Comparison of ENCODE assay signal across 1 cellular context in the genomic region with DNA sequence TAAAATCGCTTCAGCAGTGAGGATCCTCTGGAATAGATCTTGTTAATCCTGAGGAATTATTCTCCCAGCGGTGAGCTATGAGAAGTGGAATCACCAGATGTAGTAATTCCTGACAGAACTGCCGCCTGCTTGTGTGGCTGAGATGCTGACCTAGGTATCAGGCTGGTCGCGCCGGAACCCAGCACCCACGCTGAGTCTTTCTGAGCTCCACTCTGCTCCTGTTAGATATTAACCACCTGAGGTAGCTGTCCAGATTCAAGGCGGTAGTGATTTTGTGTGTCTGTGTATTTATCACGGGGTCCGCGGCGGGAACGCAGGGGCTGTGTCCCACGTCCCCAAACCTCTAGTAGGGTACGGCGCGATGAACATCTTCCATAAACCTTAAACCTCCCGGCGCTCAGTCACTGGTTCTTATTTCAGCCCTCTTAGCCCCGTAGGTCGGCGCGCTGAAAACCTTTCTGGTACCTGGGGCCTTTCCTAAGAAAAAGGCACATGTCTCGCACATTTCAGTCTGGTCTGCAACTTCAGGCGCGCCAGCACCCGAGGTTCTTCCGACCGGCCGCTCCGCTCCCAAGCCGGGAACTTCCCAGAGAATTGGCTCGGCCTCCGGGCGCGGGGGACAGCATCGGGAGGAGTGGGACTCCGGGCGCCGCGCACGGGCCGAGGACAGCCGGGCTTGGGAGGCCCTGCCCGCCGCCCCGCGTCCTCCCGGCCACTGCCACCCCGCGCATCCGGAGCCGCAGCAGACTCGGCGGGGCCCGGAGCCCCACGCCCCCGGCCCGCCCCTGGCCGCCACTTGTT.
A peak's percentile ranks its signal among the peaks of the same experiment; 100 is the strongest.
TF ChIP-seq lines count a peak whose summit lies in the region.

No MANE protein-coding gene starts in this region.

TF ChIP-seq in K562, 482 proteins besides CTCF, POLR2A, EP300 and RAD21 (continued from another document and continues in another):
- TF ChIP-seq ZNF449 (CRISPR knock-in tag; IDR thresholded peaks at IDR 0.05) (no peak), CREB1 (IDR thresholded peaks at IDR 0.05) (no peak), CREB1 (CRISPR knock-in tag; IDR thresholded peaks at IDR 0.05) (no peak), EZH2 (IDR thresholded peaks at IDR 0.05; ENCODE audit: borderline replicate concordance, low read depth, low read length) (no peak), MXI1 (IDR thresholded peaks at IDR 0.05; ENCODE audit: low read depth, low read length) (no peak), FOSL1 (tag; conservative IDR thresholded peaks at IDR 0.05) (no peak), RBM22 (IDR thresholded peaks at IDR 0.05; ENCODE audit: low read depth, low read length, poor library complexity, severe bottlenecking) (no peak), ZKSCAN3 (CRISPR knock-in tag; IDR thresholded peaks at IDR 0.05) (no peak), RBM39 (optimal IDR thresholded peaks at IDR 0.05; ENCODE audit: low read depth, low read length) (no peak), BDP1 (IDR thresholded peaks at IDR 0.05; ENCODE audit: insufficient read depth, insufficient read length) (no peak), TFE3 (CRISPR knock-in tag; IDR thresholded peaks at IDR 0.05) (no peak), NBN (IDR thresholded peaks at IDR 0.05; ENCODE audit: low read depth) (no peak), TBL1XR1 (IDR thresholded peaks at IDR 0.05; ENCODE audit: low read length in 2 of 2) (no peak), ZNF253 (CRISPR knock-in tag; conservative IDR thresholded peaks at IDR 0.05) (no peak), PHF8 (IDR thresholded peaks at IDR 0.05; ENCODE audit: borderline replicate concordance, low read length) (peak; percentile 67; the same call in 1 of the 2 replicates), NR1H2 (CRISPR knock-in tag; IDR thresholded peaks at IDR 0.05) (no peak), PTBP1 (IDR thresholded peaks at IDR 0.05; ENCODE audit: low read depth, low read length) (no peak), NR2C2 (CRISPR knock-in tag; IDR thresholded peaks at IDR 0.05) (no peak), NR2C2 (tag; IDR thresholded peaks at IDR 0.05) (peak; percentile 28; the same call in 1 of the 2 replicates), ZBTB33 (CRISPR knock-in tag; IDR thresholded peaks at IDR 0.05) (no peak), PHF21A (IDR thresholded peaks at IDR 0.05; ENCODE audit: borderline replicate concordance, low read depth) (peak; percentile 71; the same call in 1 of the 2 replicates), NFYB (IDR thresholded peaks at IDR 0.05; ENCODE audit: extremely low read depth, insufficient read length) (no peak), MED1 (CRISPR knock-in tag; IDR thresholded peaks at IDR 0.05; ENCODE audit: borderline replicate concordance) (no peak), CTCFL (IDR thresholded peaks at IDR 0.05; ENCODE audit: borderline replicate concordance, insufficient read depth, low read depth, low read length, poor library complexity, severe bottlenecking) (no peak), ZNF551 (CRISPR knock-in tag; IDR thresholded peaks at IDR 0.05) (no peak), TCF7L2 (IDR thresholded peaks at IDR 0.05; ENCODE audit: low read depth, low read length) (no peak), SRSF7 (optimal IDR thresholded peaks at IDR 0.05; ENCODE audit: low read depth, low read length) (no peak), NCOA6 (IDR thresholded peaks at IDR 0.05) (no peak), RUNX1 (IDR thresholded peaks at IDR 0.05; ENCODE audit: low read depth) (no peak), ZNF431 (CRISPR knock-in tag; IDR thresholded peaks at IDR 0.05) (no peak), SMAD3 (CRISPR knock-in tag; conservative IDR thresholded peaks at IDR 0.05) (no peak), GTF2F1 (IDR thresholded peaks at IDR 0.05; ENCODE audit: low read depth, low read length) (no peak), ZC3H11A (IDR thresholded peaks at IDR 0.05; ENCODE audit: low read depth, low read length) (no peak), EWSR1 (IDR thresholded peaks at IDR 0.05; ENCODE audit: borderline replicate concordance, low read depth, partially characterized antibody) (no peak), HNRNPK (IDR thresholded peaks at IDR 0.05; ENCODE audit: low read depth, low read length, poor library complexity, severe bottlenecking) (no peak), PATZ1 (CRISPR knock-in tag; IDR thresholded peaks at IDR 0.05; ENCODE audit: borderline replicate concordance) (no peak), ZNF507 (tag; conservative IDR thresholded peaks at IDR 0.05) (no peak), SAFB (IDR thresholded peaks at IDR 0.05; ENCODE audit: borderline replicate concordance, low read depth, low read length) (no peak), NKRF (IDR thresholded peaks at IDR 0.05; ENCODE audit: borderline replicate concordance) (no peak)
- TF ChIP-seq, protein P1, sequence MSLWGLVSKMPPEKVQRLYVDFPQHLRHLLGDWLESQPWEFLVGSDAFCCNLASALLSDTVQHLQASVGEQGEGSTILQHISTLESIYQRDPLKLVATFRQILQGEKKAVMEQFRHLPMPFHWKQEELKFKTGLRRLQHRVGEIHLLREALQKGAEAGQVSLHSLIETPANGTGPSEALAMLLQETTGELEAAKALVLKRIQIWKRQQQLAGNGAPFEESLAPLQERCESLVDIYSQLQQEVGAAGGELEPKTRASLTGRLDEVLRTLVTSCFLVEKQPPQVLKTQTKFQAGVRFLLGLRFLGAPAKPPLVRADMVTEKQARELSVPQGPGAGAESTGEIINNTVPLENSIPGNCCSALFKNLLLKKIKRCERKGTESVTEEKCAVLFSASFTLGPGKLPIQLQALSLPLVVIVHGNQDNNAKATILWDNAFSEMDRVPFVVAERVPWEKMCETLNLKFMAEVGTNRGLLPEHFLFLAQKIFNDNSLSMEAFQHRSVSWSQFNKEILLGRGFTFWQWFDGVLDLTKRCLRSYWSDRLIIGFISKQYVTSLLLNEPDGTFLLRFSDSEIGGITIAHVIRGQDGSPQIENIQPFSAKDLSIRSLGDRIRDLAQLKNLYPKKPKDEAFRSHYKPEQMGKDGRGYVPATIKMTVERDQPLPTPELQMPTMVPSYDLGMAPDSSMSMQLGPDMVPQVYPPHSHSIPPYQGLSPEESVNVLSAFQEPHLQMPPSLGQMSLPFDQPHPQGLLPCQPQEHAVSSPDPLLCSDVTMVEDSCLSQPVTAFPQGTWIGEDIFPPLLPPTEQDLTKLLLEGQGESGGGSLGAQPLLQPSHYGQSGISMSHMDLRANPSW (CRISPR knock-in tag; IDR thresholded peaks at IDR 0.05): no peak
- TF ChIP-seq, protein P2, sequence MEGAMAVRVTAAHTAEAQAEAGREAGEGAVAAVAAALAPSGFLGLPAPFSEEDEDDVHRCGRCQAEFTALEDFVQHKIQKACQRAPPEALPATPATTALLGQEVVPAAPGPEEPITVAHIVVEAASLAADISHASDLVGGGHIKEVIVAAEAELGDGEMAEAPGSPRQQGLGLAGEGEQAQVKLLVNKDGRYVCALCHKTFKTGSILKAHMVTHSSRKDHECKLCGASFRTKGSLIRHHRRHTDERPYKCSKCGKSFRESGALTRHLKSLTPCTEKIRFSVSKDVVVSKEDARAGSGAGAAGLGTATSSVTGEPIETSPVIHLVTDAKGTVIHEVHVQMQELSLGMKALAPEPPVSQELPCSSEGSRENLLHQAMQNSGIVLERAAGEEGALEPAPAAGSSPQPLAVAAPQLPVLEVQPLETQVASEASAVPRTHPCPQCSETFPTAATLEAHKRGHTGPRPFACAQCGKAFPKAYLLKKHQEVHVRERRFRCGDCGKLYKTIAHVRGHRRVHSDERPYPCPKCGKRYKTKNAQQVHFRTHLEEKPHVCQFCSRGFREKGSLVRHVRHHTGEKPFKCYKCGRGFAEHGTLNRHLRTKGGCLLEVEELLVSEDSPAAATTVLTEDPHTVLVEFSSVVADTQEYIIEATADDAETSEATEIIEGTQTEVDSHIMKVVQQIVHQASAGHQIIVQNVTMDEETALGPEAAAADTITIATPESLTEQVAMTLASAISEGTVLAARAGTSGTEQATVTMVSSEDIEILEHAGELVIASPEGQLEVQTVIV (CRISPR knock-in tag; IDR thresholded peaks at IDR 0.05; ENCODE audit: borderline replicate concordance): no peak
- TF ChIP-seq, protein P3, sequence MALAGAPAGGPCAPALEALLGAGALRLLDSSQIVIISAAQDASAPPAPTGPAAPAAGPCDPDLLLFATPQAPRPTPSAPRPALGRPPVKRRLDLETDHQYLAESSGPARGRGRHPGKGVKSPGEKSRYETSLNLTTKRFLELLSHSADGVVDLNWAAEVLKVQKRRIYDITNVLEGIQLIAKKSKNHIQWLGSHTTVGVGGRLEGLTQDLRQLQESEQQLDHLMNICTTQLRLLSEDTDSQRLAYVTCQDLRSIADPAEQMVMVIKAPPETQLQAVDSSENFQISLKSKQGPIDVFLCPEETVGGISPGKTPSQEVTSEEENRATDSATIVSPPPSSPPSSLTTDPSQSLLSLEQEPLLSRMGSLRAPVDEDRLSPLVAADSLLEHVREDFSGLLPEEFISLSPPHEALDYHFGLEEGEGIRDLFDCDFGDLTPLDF (CRISPR knock-in tag; IDR thresholded peaks at IDR 0.05): no peak
